Comparison of ENCODE assay signal across 20 cellular contexts in genomic region chr16:81598083-81598482, GRCh38.
DNase-seq lines count a peak whose midpoint lies in the region; ATAC-seq, FAIRE-seq and TF ChIP-seq lines count a peak whose summit lies in the region.
"Had no signal": no experiment of that assay in that cellular context is flagged by ENCODE, and none has a peak within 500 bp of the region (broad histone marks: within the 10 kb centered on the region; RNA-seq: fewer than 3 reads in every experiment).

No MANE protein-coding gene starts in this region.

- peaks cover 44% of the 10 kb centered on the region for H3K79me1 ChIP-seq in mesenchymal stem cell (replicated peaks; ENCODE audit: low read length, poor library complexity, severe bottlenecking)

- no peak for TF ChIP-seq POLR2A in GM12878 (IDR thresholded peaks at IDR 0.05; ENCODE audit: low read depth, low read length)

- H2AK5ac ChIP-seq in mesenchymal stem cell (ENCODE audit: low read length, severe bottlenecking), result no peak overlapping the region

- peaks cover 0 to 2% (median 0%) of the 10 kb centered on the region in 7 donors for H3K9me3 Mint-ChIP-seq in CD14-positive monocyte
- H3K9me3 Mint-ChIP-seq: activated T-helper 2 cell treated with anti-CD3 and anti-CD28 coated beads, Interferon-gamma antibody, Interleukin-2, Interleukin-4, amounts not matched to agents 10 μg/mL and 5 μg/mL and 100 μg/mL, durations not matched to agents 14 hours and 24 hours and 36 hours; T-helper 2 cell treated with Interferon-gamma antibody and Interleukin-4, amounts not matched to agents 5 μg/mL and 100 μg/mL, for 36 hours had no signal

- H3K4me3 ChIP-seq in HFF-Myc (replicated peaks; ENCODE audit: low read depth, low read length) (no peak overlapping the region), GM12878 (no peak overlapping the region), mesenchymal stem cell (ENCODE audit: insufficient read depth in 1 of 2, low read depth in 1 of 2, low read length in 2 of 2) (no peak overlapping the region)
- H3K4me3 ChIP-seq: pancreas, SJCRH30, thoracic aorta had no signal

- no peak overlapping the region for H3K4me3 Mint-ChIP-seq in CD14-positive monocyte
- H3K4me3 Mint-ChIP-seq: T-helper 2 cell treated with Interferon-gamma antibody and Interleukin-4, amounts not matched to agents 5 μg/mL and 100 μg/mL, for 36 hours had no signal

- H3K14ac ChIP-seq in mesenchymal stem cell (ENCODE audit: low read length in 2 of 2), result no peak overlapping the region

- H3K9me3 ChIP-seq in GM12878 (replicated peaks; ENCODE audit: control insufficient read depth, insufficient read depth, low read length) (no peaks in the 10 kb centered on the region), mesenchymal stem cell (ENCODE audit: control insufficient read depth, low read length) (no peaks in the 10 kb centered on the region)
- H3K9me3 ChIP-seq: pancreas, SJCRH30, thoracic aorta had no signal

- H4K20me1 ChIP-seq in GM12878 (ENCODE audit: control insufficient read depth, insufficient read depth), result no peaks in the 10 kb centered on the region; the same call in none of the 2 replicates

- H3K27ac Mint-ChIP-seq in CD14-positive monocyte, result peak overlapping the region in 5 of 7 donors; percentile 39 to 75 (median 53)
- H3K27ac Mint-ChIP-seq: activated T-helper 2 cell treated with anti-CD3 and anti-CD28 coated beads, Interferon-gamma antibody, Interleukin-2, Interleukin-4, amounts not matched to agents 10 μg/mL and 5 μg/mL and 100 μg/mL, durations not matched to agents 14 hours and 24 hours and 36 hours; T-helper 2 cell treated with Interferon-gamma antibody and Interleukin-4, amounts not matched to agents 5 μg/mL and 100 μg/mL, for 36 hours had no signal

- H3K79me2 ChIP-seq in GM12878 (ENCODE audit: control insufficient read depth, insufficient read depth, low read length), result no peaks in the 10 kb centered on the region; the same call in 1 of the 2 replicates

- no peaks in the 10 kb centered on the region for H3K27me3 ChIP-seq in GM12878 (replicated peaks in 1 of 2; ENCODE audit: control insufficient read depth in 2 of 2, insufficient read depth in 2 of 2, low read length in 1 of 2)
- H3K27me3 ChIP-seq in mesenchymal stem cell (ENCODE audit: control insufficient read depth in 1 of 2, insufficient read depth in 1 of 2, low read length in 2 of 2), result no peaks in the 10 kb centered on the region
- H3K27me3 ChIP-seq: pancreas, SJCRH30 had no signal

- TF ChIP-seq CTCF in CD14-positive monocyte (IDR thresholded peaks at IDR 0.05) (no peak), HFF-Myc (IDR thresholded peaks at IDR 0.05; ENCODE audit: low read depth, low read length, missing control alignments) (peak; percentile 12), GM12878 (IDR thresholded peaks at IDR 0.05 in 2 of 3, conservative IDR thresholded peaks at IDR 0.05 in 1 of 3; ENCODE audit: control insufficient read depth in 2 of 3, extremely low read depth in 1 of 3, insufficient read depth in 1 of 3, low read depth in 3 of 3, low read length in 3 of 3) (no peak)

- in situ Hi-C loops in GM12878 (cut with MboI), result no loop called here

- H3K36me3 Mint-ChIP-seq in CD14-positive monocyte, result peaks cover 13% of the 10 kb centered on the region in 2 donors

- RAD21 ChIA-PET in GM12878 (lab: Charles Lee; ENCODE audit: unreplicated experiment), result no interaction called here

- H2BK120ac ChIP-seq in mesenchymal stem cell (ENCODE audit: low read depth, low read length), result no peak overlapping the region

- H3K23ac ChIP-seq in mesenchymal stem cell (ENCODE audit: low read length in 2 of 2), result no peak overlapping the region

- H4K8ac ChIP-seq in mesenchymal stem cell (ENCODE audit: low read length), result no peak overlapping the region

- no peak overlapping the region for H2BK12ac ChIP-seq in mesenchymal stem cell (ENCODE audit: low read length in 2 of 2)

- no peak overlapping the region for H3K27ac ChIP-seq in GM12878 (ENCODE audit: control insufficient read depth, insufficient read depth)
- no peak overlapping the region for H3K27ac ChIP-seq in mesenchymal stem cell (ENCODE audit: low read length, poor library complexity, severe bottlenecking)
- H3K27ac ChIP-seq: pancreas, SJCRH30, thoracic aorta had no signal

- BruUV-seq in GM12878 (replicated peaks; lab: Mats Ljungman, UMichigan), result no TSS peak

- intact Hi-C loops in CD14-positive monocyte (cut with micrococcal nuclease) (no loop called here), GM12878 (cut with micrococcal nuclease; ENCODE audit: unreplicated experiment) (no loop called here)

- peak overlapping the region; percentile 64 for H2BK15ac ChIP-seq in mesenchymal stem cell (ENCODE audit: low read depth, poor library complexity, severe bottlenecking)

- H3K4me1 Mint-ChIP-seq in CD14-positive monocyte, result peaks cover 30% of the 10 kb centered on the region

- H3K9ac ChIP-seq in GM12878 (ENCODE audit: control insufficient read depth, insufficient read depth, low read length) (no peak overlapping the region), mesenchymal stem cell (ENCODE audit: low read length) (no peak overlapping the region)

- DNase-seq in CD14-positive monocyte (ENCODE audit: low spot score) (no peak), HFF-Myc (ENCODE audit: extremely low read depth, low read depth) (no peak), GM12878 (ENCODE audit: low read depth, low spot score) (no peak), mesenchymal stem cell (no peak), COR-L47 (lab: John Stamatoyannopoulos, UW) (no peak)
- no peak for DNase-seq in activated naive CD4-positive, alpha-beta T cell (lab: John Stamatoyannopoulos, UW)
- DNase-seq in activated naive CD4-positive, alpha-beta T cell treated with Interleukin-2 at 50 U/mL for 16 hours, result no peak
- DNase-seq: AML-193; central memory CD4-positive, alpha-beta T cell; DMS153; NCI-H2081; NCI-H510A treated with DMSO at 0.1 percent for 48 hours; pancreas; SJCRH30; small intestine had no signal

- WGBS in GM12878 (ENCODE audit: insufficient coverage, insufficient replicate concordance, low lambda C conversion rate, missing lambda C conversion rate), result 87% methylated on average over 12 of the region's 12 CpGs
- 98% methylated on average over 12 of the region's 12 CpGs for WGBS in mesenchymal stem cell

- no peak overlapping the region for H2AFZ ChIP-seq in GM12878 (ENCODE audit: control insufficient read depth, low read depth, low read length)
- no peak overlapping the region for H2AFZ ChIP-seq in mesenchymal stem cell (ENCODE audit: low read depth, low read length)

- H3K4me2 ChIP-seq in GM12878 (ENCODE audit: control insufficient read depth, insufficient read depth), result no peak overlapping the region
- H3K4me2 ChIP-seq in mesenchymal stem cell (ENCODE audit: low read length, poor library complexity, severe bottlenecking), result no peak overlapping the region

- TF ChIP-seq RAD21 in GM12878 (IDR thresholded peaks at IDR 0.05; ENCODE audit: insufficient read depth, low read depth, low read length), result no peak

- CTCF ChIA-PET in GM12878 (lab: Yijun Ruan, JAX), result interaction anchor here (1.4 kb wide), 1 partner anchor 9 kb away, joined by 5 read pairs; no protein-coding TSS in a partner anchor

- H3K4me1 ChIP-seq in GM12878 (ENCODE audit: control insufficient read depth, insufficient read depth, low read length) (no peaks in the 10 kb centered on the region), mesenchymal stem cell (ENCODE audit: control insufficient read depth, insufficient read depth, low read depth, low read length) (peaks cover 21% of the 10 kb centered on the region)

- H3K36me3 ChIP-seq in GM12878 (ENCODE audit: control insufficient read depth in 2 of 2, insufficient read depth in 2 of 2, low read length in 1 of 2), result peaks cover 0 to 1% of the 10 kb centered on the region in 2 experiments; a peak in 2 of 4 replicates
- peaks cover 0 to 3% of the 10 kb centered on the region in 2 experiments for H3K36me3 ChIP-seq in mesenchymal stem cell (ENCODE audit: control insufficient read depth in 1 of 2, insufficient read depth in 2 of 2, low read depth in 1 of 2, low read length in 2 of 2)
- H3K36me3 ChIP-seq: pancreas, SJCRH30, thoracic aorta had no signal

- no peak for TF ChIP-seq EP300 in GM12878 (IDR thresholded peaks at IDR 0.05; ENCODE audit: borderline replicate concordance in 1 of 2, control insufficient read depth in 1 of 2, low read depth in 2 of 2, low read length in 2 of 2)

- H2BK5ac ChIP-seq in mesenchymal stem cell (ENCODE audit: low read depth, low read length, poor library complexity, severe bottlenecking), result no peak overlapping the region

- no peak overlapping the region for H3K4ac ChIP-seq in mesenchymal stem cell (ENCODE audit: low read depth in 1 of 2, low read length in 2 of 2)

- ATAC-seq in GM12878 (peak; percentile 16; the same call in 1 of the 3 replicates), HG03097 (IDR thresholded peaks at IDR 0.05; ENCODE audit: low FRiP score, unreplicated experiment) (no peak)

- H3K18ac ChIP-seq in mesenchymal stem cell (ENCODE audit: low read depth in 1 of 2, low read length in 2 of 2), result no peak overlapping the region

- no peak overlapping the region for H4K91ac ChIP-seq in mesenchymal stem cell (ENCODE audit: low read length)

- H3K27me3 Mint-ChIP-seq in CD14-positive monocyte (ENCODE audit: low read depth in 3 of 3), result no peaks in the 10 kb centered on the region

- SMC1A ChIA-PET in GM12878 (lab: Charles Lee; ENCODE audit: uncharacterized antibody, unreplicated experiment), result interaction anchor here (0.8 to 0.9 kb wide), 2 partner anchors 34 to 232 kb away, joined by 3 read pairs; no protein-coding TSS in a partner anchor

- POLR2A ChIA-PET in GM12878 (lab: Charles Lee), result no interaction called here

- no peak for FAIRE-seq in GM12878 (lab: Jason Lieb, UNC)
- FAIRE-seq: frontal cortex, pancreas, small intestine had no signal

TF ChIP-seq in GM12878, 131 proteins besides CTCF, POLR2A, EP300 and RAD21 (continues in another document):
- TF ChIP-seq SUZ12 (IDR thresholded peaks at IDR 0.05; ENCODE audit: unreplicated experiment) (no peak), E4F1 (IDR thresholded peaks at IDR 0.05; ENCODE audit: borderline replicate concordance, partially characterized antibody) (no peak)
